ENCODE assay signal across 8 cellular contexts in genomic region chr9:92986175-92987110, GRCh38. TPM values are rescaled to one million over a fixed set of nuclear protein-coding genes. Genes with fewer than 3 reads are reported as not detected.
DNase-seq lines count a peak whose midpoint lies in the region; ATAC-seq and TF ChIP-seq lines count a peak whose summit lies in the region.

No MANE protein-coding gene starts in this region.

- DNase-seq in AG20443 (ENCODE audit: low spot score) (peak; percentile 8), HL-60 (ENCODE audit: low read depth in 1 of 2, low spot score in 1 of 2) (peak; percentile 29 to 30), epithelial cell of esophagus (ENCODE audit: low read depth) (no peak), DMS114 treated with DMSO at 0.1 percent for 48 hours (lab: John Stamatoyannopoulos, UW; ENCODE audit: unreplicated experiment) (no peak)
- DNase-seq in activated CD4-positive, alpha-beta memory T cell treated with anti-CD3 and anti-CD28 coated beads for 36 hours, result peak; percentile 72
- peak in 2 of 3 experiments; percentile 31 to 44 for DNase-seq in stimulated activated CD4-positive, alpha-beta T cell treated with anti-CD3 and anti-CD28 coated beads, TNF-alpha, amount 100 ng/mL, for 4 hours (ENCODE audit: low read depth in 3 of 3)

- ATAC-seq in GM18519 (IDR thresholded peaks at IDR 0.05; ENCODE audit: low FRiP score, unreplicated experiment) (no peak), HG03025 (IDR thresholded peaks at IDR 0.05; ENCODE audit: low FRiP score, unreplicated experiment) (no peak)

- no peak overlapping the region for H3K4me3 Mint-ChIP-seq in activated CD4-positive, alpha-beta memory T cell treated with anti-CD3 and anti-CD28 coated beads for 36 hours

- H3K36me3 Mint-ChIP-seq in activated CD4-positive, alpha-beta memory T cell treated with anti-CD3 and anti-CD28 coated beads for 36 hours, result peaks cover 62% of the 10 kb centered on the region

- no peak overlapping the region for H3K27ac ChIP-seq in HL-60 (replicated peaks)

- H3K9me3 Mint-ChIP-seq in activated CD4-positive, alpha-beta memory T cell treated with anti-CD3 and anti-CD28 coated beads for 36 hours, result peaks cover 19% of the 10 kb centered on the region

- intact Hi-C loops in activated CD4-positive, alpha-beta memory T cell treated with anti-CD3 and anti-CD28 coated beads for 36 hours (cut with micrococcal nuclease), result no loop called here

- no peaks in the 10 kb centered on the region for H3K27me3 ChIP-seq in HL-60 (ENCODE audit: insufficient read depth, poor library complexity, severe bottlenecking)

- TF ChIP-seq CTCF in HL-60 (IDR thresholded peaks at IDR 0.05; ENCODE audit: insufficient read depth, low read length), result peak; percentile 36
- TF ChIP-seq CTCF in epithelial cell of esophagus (IDR thresholded peaks at IDR 0.05; ENCODE audit: insufficient read depth, low read depth, low read length, missing control alignments), result peak; percentile 40

- H3K4me1 Mint-ChIP-seq in activated CD4-positive, alpha-beta memory T cell treated with anti-CD3 and anti-CD28 coated beads for 36 hours (ENCODE audit: low read depth), result peaks cover 76% of the 10 kb centered on the region

- H3K27me3 Mint-ChIP-seq in activated CD4-positive, alpha-beta memory T cell treated with anti-CD3 and anti-CD28 coated beads for 36 hours, result no peaks in the 10 kb centered on the region

- H3K4me3 ChIP-seq in HL-60 (replicated peaks; ENCODE audit: insufficient read depth, low read length) (no peak overlapping the region), epithelial cell of esophagus (ENCODE audit: low read length) (no peak overlapping the region)

- CTCF ChIA-PET in activated CD4-positive, alpha-beta memory T cell treated with anti-CD3 and anti-CD28 coated beads for 36 hours (lab: Charles Lee), result interaction anchor here (1.0 to 5.7 kb wide), 10 partner anchors 9 to 74 kb away, joined by 3 to 42 read pairs (median 4); no protein-coding TSS in a partner anchor

- POLR2A ChIA-PET in activated CD4-positive, alpha-beta memory T cell treated with anti-CD3 and anti-CD28 coated beads for 36 hours (lab: Charles Lee), result no interaction called here

- peak overlapping the region; percentile 78 for H3K27ac Mint-ChIP-seq in activated CD4-positive, alpha-beta memory T cell treated with anti-CD3 and anti-CD28 coated beads for 36 hours

RNA-seq across cellular contexts. Expression of gene FGD3, which starts 39.1 kb away (rescaled TPM):
- total RNA-seq in activated CD4-positive, alpha-beta memory T cell treated with anti-CD3 and anti-CD28 coated beads for 36 hours, result 10 to 100 TPM; 41.3 to 47.7 TPM

Comparison
In these comparisons a context has a peak if more than half of its experiments do, and no peak if none do; other contexts are left out.
1. DNase-seq: peak in AG20443 (single experiment), HL-60 (2 of 2), activated CD4-positive, alpha-beta memory T cell treated with anti-CD3 and anti-CD28 coated beads for 36 hours (single experiment) and stimulated activated CD4-positive, alpha-beta T cell treated with anti-CD3 and anti-CD28 coated beads, TNF-alpha, amount 100 ng/mL, for 4 hours (2 of 3); none in epithelial cell of esophagus (single experiment) and DMS114 treated with DMSO at 0.1 percent for 48 hours (single experiment).